8 cellular contexts compared by ENCODE assay signal in genomic region chr12:16349132-16349463, GRCh38. TPM values are rescaled to one million over a fixed set of nuclear protein-coding genes. Genes with fewer than 3 reads are reported as not detected.
DNase-seq lines count a peak whose midpoint lies in the region; ATAC-seq and TF ChIP-seq lines count a peak whose summit lies in the region.

No MANE protein-coding gene starts in this region.

- H3K27me3 ChIP-seq in liver (ENCODE audit: control insufficient read depth in 4 of 4, insufficient read depth in 4 of 4, low read length in 3 of 4) (no peaks in the 10 kb centered on the region), aorta (ENCODE audit: control insufficient read depth in 1 of 2, insufficient read depth in 2 of 2, low read length in 1 of 2) (no peaks in the 10 kb centered on the region)

- peak overlapping the region; percentile 94 to 98 for H3K9ac ChIP-seq in liver (ENCODE audit: low read depth in 1 of 2, low read length in 2 of 2)

- peak overlapping the region; percentile 84 to 93 for H3K27ac ChIP-seq in liver (ENCODE audit: low read depth in 1 of 2, low read length in 2 of 2)
- H3K27ac ChIP-seq in aorta (ENCODE audit: low read depth in 1 of 2, low read length in 2 of 2) = no peak overlapping the region

- H3K36me3 ChIP-seq in liver (ENCODE audit: control insufficient read depth in 4 of 4, insufficient read depth in 3 of 4, low read depth in 1 of 4, low read length in 3 of 4) (peaks cover 0 to 3% (median 1%) of the 10 kb centered on the region in 4 donors), aorta (ENCODE audit: control insufficient read depth in 1 of 2, insufficient read depth in 2 of 2, low read length in 1 of 2) (no peaks in the 10 kb centered on the region)

- peak overlapping the region; percentile 62 to 72 for H3K4me3 ChIP-seq in cardiac fibroblast (replicated peaks in 1 of 2; ENCODE audit: low read depth in 2 of 2, low read length in 2 of 2)
- H3K4me3 ChIP-seq in liver (ENCODE audit: low read depth in 1 of 3, low read length in 3 of 3) = peak overlapping the region; percentile 66 to 96 (median 86)
- no peak overlapping the region for H3K4me3 ChIP-seq in aorta (ENCODE audit: low read length in 2 of 2)

- intact Hi-C loops in aorta (cut with DNase I) = no loop called here

- TF ChIP-seq RAD21 in liver (IDR thresholded peaks at IDR 0.05) = peak; percentile 59 to 63

- ATAC-seq in GM18498 (IDR thresholded peaks at IDR 0.05; ENCODE audit: unreplicated experiment) (peak; percentile 31), aorta (ENCODE audit: low FRiP score) (peak; percentile 81), GM21526 (IDR thresholded peaks at IDR 0.05; ENCODE audit: low FRiP score, unreplicated experiment) (no peak), HG03097 (IDR thresholded peaks at IDR 0.05; ENCODE audit: low FRiP score, unreplicated experiment) (no peak)

- DNase-seq in HT-29 (ENCODE audit: low spot score) = peak; percentile 34
- DNase-seq in cardiac fibroblast (ENCODE audit: low read depth in 2 of 2) = peak; percentile 95 to 98
- DNase-seq in aorta = peak in 1 of 2 donors; percentile 55
- no peak for DNase-seq in 8988T

- no peak for TF ChIP-seq CTCF in cardiac fibroblast (IDR thresholded peaks at IDR 0.05; ENCODE audit: low read depth, low read length)
- no peak for TF ChIP-seq CTCF in liver (IDR thresholded peaks at IDR 0.05; ENCODE audit: low read depth, low read length, missing input control)

- H3K9me3 ChIP-seq in liver (ENCODE audit: control insufficient read depth in 4 of 4, low read length in 3 of 4) (no peaks in the 10 kb centered on the region), aorta (ENCODE audit: control insufficient read depth, low read length) (no peaks in the 10 kb centered on the region)

- 26% methylated on average over 3 of the region's 3 CpGs for WGBS in liver
- WGBS in aorta, 2 donors = 63 to 65% methylated on average over 3 of the region's 3 CpGs

- H3K4me1 ChIP-seq in liver (ENCODE audit: control insufficient read depth in 4 of 4, insufficient read depth in 4 of 4, low read length in 3 of 4) (peaks cover 0 to 59% (median 28%) of the 10 kb centered on the region in 4 donors), aorta (ENCODE audit: control insufficient read depth in 1 of 2, insufficient read depth in 2 of 2, low read length in 2 of 2) (no peaks in the 10 kb centered on the region)

TF ChIP-seq in liver, 16 proteins besides CTCF, POLR2A, EP300 and RAD21:
- TF ChIP-seq, protein P1, sequence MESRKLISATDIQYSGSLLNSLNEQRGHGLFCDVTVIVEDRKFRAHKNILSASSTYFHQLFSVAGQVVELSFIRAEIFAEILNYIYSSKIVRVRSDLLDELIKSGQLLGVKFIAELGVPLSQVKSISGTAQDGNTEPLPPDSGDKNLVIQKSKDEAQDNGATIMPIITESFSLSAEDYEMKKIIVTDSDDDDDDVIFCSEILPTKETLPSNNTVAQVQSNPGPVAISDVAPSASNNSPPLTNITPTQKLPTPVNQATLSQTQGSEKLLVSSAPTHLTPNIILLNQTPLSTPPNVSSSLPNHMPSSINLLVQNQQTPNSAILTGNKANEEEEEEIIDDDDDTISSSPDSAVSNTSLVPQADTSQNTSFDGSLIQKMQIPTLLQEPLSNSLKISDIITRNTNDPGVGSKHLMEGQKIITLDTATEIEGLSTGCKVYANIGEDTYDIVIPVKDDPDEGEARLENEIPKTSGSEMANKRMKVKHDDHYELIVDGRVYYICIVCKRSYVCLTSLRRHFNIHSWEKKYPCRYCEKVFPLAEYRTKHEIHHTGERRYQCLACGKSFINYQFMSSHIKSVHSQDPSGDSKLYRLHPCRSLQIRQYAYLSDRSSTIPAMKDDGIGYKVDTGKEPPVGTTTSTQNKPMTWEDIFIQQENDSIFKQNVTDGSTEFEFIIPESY (IDR thresholded peaks at IDR 0.05) = peak; percentile 84
- TF ChIP-seq, protein P2, sequence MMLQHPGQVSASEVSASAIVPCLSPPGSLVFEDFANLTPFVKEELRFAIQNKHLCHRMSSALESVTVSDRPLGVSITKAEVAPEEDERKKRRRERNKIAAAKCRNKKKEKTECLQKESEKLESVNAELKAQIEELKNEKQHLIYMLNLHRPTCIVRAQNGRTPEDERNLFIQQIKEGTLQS (IDR thresholded peaks at IDR 0.05) = peak; percentile 27
- TF ChIP-seq GABPA (IDR thresholded peaks at IDR 0.05 in 1 of 2, conservative IDR thresholded peaks at IDR 0.05 in 1 of 2) = peak in 1 of 2 donors; percentile 20
- peak; percentile 72 for TF ChIP-seq HNF4G (IDR thresholded peaks at IDR 0.05)
- peak; percentile 76 for TF ChIP-seq TAF1 (conservative IDR thresholded peaks at IDR 0.05)
- peak; percentile 69 for TF ChIP-seq REST (IDR thresholded peaks at IDR 0.05)
- peak; percentile 91 to 95 for TF ChIP-seq HNF4A (conservative IDR thresholded peaks at IDR 0.05)
- peak; percentile 50 for TF ChIP-seq FOXA2 (IDR thresholded peaks at IDR 0.05)
- TF ChIP-seq NR2F2 (IDR thresholded peaks at IDR 0.05) = no peak
- TF ChIP-seq, protein P3, sequence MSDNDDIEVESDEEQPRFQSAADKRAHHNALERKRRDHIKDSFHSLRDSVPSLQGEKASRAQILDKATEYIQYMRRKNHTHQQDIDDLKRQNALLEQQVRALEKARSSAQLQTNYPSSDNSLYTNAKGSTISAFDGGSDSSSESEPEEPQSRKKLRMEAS (IDR thresholded peaks at IDR 0.05) = peak; percentile 84
- peak; percentile 96 for TF ChIP-seq YY1 (IDR thresholded peaks at IDR 0.05)
- TF ChIP-seq EGR1 (IDR thresholded peaks at IDR 0.05; ENCODE audit: low read depth in 2 of 2) = peak in 1 of 2 donors; percentile 31
- peak; percentile 65 for TF ChIP-seq FOXA1 (IDR thresholded peaks at IDR 0.05)
- peak; percentile 80 for TF ChIP-seq SP1 (IDR thresholded peaks at IDR 0.05)
- peak; percentile 81 to 90 for TF ChIP-seq JUND (IDR thresholded peaks at IDR 0.05)
- TF ChIP-seq RXRA (IDR thresholded peaks at IDR 0.05) = peak; percentile 86 to 91

RNA-seq across cellular contexts. Expression of gene MGST1, which starts 1.7 kb away (rescaled TPM):
- total RNA-seq in HT-29 (2014; rRNA removed; shearing (Covaris generic)) = 48.4 and 49.4 TPM in 2 replicates
- total RNA-seq in liver (100 to 1,000 TPM in 1 of 2 donors, 10 to 100 TPM in 1; 84.6 to 274 TPM), aorta (10 to 100 TPM; 73.3 to 79.3 TPM)
- polyA plus RNA-seq in liver (1,000 to 10,000 TPM; 1,812 to 2,615 TPM), aorta (10 to 100 TPM in 1 of 2 donors, 1 to 10 TPM in 1; 3.2 to 30.2 TPM)

Comparison
In these comparisons a context has a peak if more than half of its experiments do, and no peak if none do; other contexts are left out.
1. ATAC-seq: peak in GM18498 (single experiment) and aorta (single experiment); none in GM21526 (single experiment) and HG03097 (single experiment).
2. H3K4me3 ChIP-seq: peak in cardiac fibroblast (2 of 2) and liver (3 of 3); none in aorta (0 of 2).
3. H3K27ac ChIP-seq: peak in liver (2 of 2); none in aorta (0 of 2).